Comparison of ENCODE assay signal across 8 cellular contexts in genomic region chr5:151740958-151741373, GRCh38. TPM values are rescaled to one million over a fixed set of nuclear protein-coding genes. Genes with fewer than 3 reads are reported as not detected.
DNase-seq lines count a peak whose midpoint lies in the region; ATAC-seq, FAIRE-seq and TF ChIP-seq lines count a peak whose summit lies in the region.

No MANE protein-coding gene starts in this region.

- peaks cover 66% of the 10 kb centered on the region for H3K4me1 ChIP-seq in astrocyte (ENCODE audit: insufficient read depth, low read length)

- H3K4me1 Mint-ChIP-seq in astrocyte (ENCODE audit: low read depth, unreplicated experiment), result peaks cover 68% of the 10 kb centered on the region

- peaks cover 5% of the 10 kb centered on the region for H3K36me3 Mint-ChIP-seq in astrocyte (ENCODE audit: low read depth, unreplicated experiment)

- H3K27ac ChIP-seq in astrocyte (ENCODE audit: low read depth, low read length), result peak overlapping the region; percentile 100

- no peak overlapping the region for H2AFZ ChIP-seq in astrocyte (ENCODE audit: low read depth, low read length)

- peak overlapping the region; percentile 82 for H3K4me2 ChIP-seq in astrocyte (ENCODE audit: low read length)

- H4K20me1 ChIP-seq in astrocyte (ENCODE audit: insufficient read depth, low read length), result no peaks in the 10 kb centered on the region

- DNase-seq in EH (ENCODE audit: low read depth) (peak; percentile 89), astrocyte (ENCODE audit: low read depth) (peak; percentile 82), myocyte (ENCODE audit: low read depth) (peak; percentile 56), NCI-H187 (lab: John Stamatoyannopoulos, UW) (no peak), COR-L47 (lab: John Stamatoyannopoulos, UW) (no peak), islet precursor cell (no peak), iPS-NIHi7 (ENCODE audit: extremely low spot score) (no peak)

- ATAC-seq in HG02798 (IDR thresholded peaks at IDR 0.05; ENCODE audit: poor library complexity, unreplicated experiment), result peak; percentile 21

- H3K9ac ChIP-seq in astrocyte (ENCODE audit: low read length), result peak overlapping the region; percentile 92

- H3K27me3 ChIP-seq in astrocyte (ENCODE audit: insufficient read depth, low read length), result no peaks in the 10 kb centered on the region

- H3K9me3 Mint-ChIP-seq in astrocyte (ENCODE audit: unreplicated experiment), result no peaks in the 10 kb centered on the region

- H3K79me2 ChIP-seq in astrocyte (ENCODE audit: insufficient read depth, low read length), result no peaks in the 10 kb centered on the region

- H3K4me3 Mint-ChIP-seq in astrocyte (ENCODE audit: unreplicated experiment), result peak overlapping the region; percentile 71

- H3K36me3 ChIP-seq in astrocyte (ENCODE audit: insufficient read depth, low read length), result no peaks in the 10 kb centered on the region

- H3K4me3 ChIP-seq in astrocyte (ENCODE audit: insufficient read depth, low read depth, low read length), result peak overlapping the region; percentile 35

- no peaks in the 10 kb centered on the region for H3K9me3 ChIP-seq in astrocyte (ENCODE audit: insufficient read depth, low read depth, low read length)

- no peaks in the 10 kb centered on the region for H3K27me3 Mint-ChIP-seq in astrocyte (ENCODE audit: low read depth, unreplicated experiment)

- no peak for FAIRE-seq in astrocyte (lab: Jason Lieb, UNC)

- no peak for TF ChIP-seq CTCF in astrocyte (IDR thresholded peaks at IDR 0.05; ENCODE audit: insufficient read depth, low read depth, low read length)

- peak overlapping the region; percentile 99 for H3K27ac Mint-ChIP-seq in astrocyte (ENCODE audit: unreplicated experiment)

RNA-seq across cellular contexts. Expression of gene ATOX1, which starts 17.5 kb away (rescaled TPM):
- 265 and 274 TPM in 2 replicates for total RNA-seq in astrocyte
- total RNA-seq in myocyte, result 43.8 and 55.9 TPM in 2 replicates
- polyA plus RNA-seq in myocyte (2012), result 270 TPM

RNA-seq across cellular contexts. Expression of gene G3BP1, which starts 30.8 kb away (rescaled TPM):
- total RNA-seq in astrocyte (231 and 246 TPM in 2 replicates), myocyte (144 and 147 TPM in 2 replicates)
- polyA plus RNA-seq in myocyte (2012), result 105 TPM

RNA-seq across cellular contexts. Expression of gene SPARC, which starts 54.3 kb away (rescaled TPM):
- total RNA-seq in astrocyte, result 15,667 and 20,724 TPM in 2 replicates
- total RNA-seq in myocyte, result 4,412 and 4,598 TPM in 2 replicates
- 20,698 TPM for polyA plus RNA-seq in myocyte (2012)

Comparison
In these comparisons a context has a peak if more than half of its experiments do, and no peak if none do; other contexts are left out.
1. DNase-seq: peak in EH (single experiment), astrocyte (single experiment) and myocyte (single experiment); none in NCI-H187 (0 of 2), COR-L47 (single experiment), islet precursor cell (single experiment) and iPS-NIHi7 (single experiment).